In the genomic region with DNA sequence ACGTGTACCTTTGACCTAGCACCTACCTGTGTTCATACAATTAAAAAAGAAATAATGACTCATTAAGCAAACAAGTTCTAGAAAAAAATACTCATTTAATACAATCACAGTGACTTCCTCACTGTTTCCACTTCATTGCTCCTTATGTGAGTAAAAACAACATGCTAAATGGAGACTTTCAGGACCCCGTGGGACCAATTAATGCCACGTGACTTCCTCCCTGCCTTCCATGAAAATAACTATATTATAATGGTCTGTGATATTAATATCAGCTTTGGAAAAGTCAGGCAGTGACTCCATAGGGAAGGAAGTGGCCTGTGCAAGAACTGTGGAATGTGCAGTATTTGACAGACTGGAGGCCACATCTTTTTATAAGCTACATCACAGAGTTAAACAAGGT, we compare ENCODE assay signal across 17 cellular contexts.
DNase-seq lines count a peak whose midpoint lies in the region; TF ChIP-seq lines count a peak whose summit lies in the region.
"Had no signal": no experiment of that assay in that cellular context is flagged by ENCODE, and none has a peak within 500 bp of the region (broad histone marks: within the 10 kb centered on the region; RNA-seq: fewer than 3 reads in every experiment).

No MANE protein-coding gene starts in this region.

- H3K4me1 ChIP-seq in ascending aorta (peaks cover 0 to 9% of the 10 kb centered on the region in 2 donors), left ventricle myocardium inferior (peaks cover 29% of the 10 kb centered on the region), subcutaneous abdominal adipose tissue (ENCODE audit: control insufficient read depth in 5 of 5, insufficient read depth in 5 of 5, low read length in 5 of 5) (peaks cover 0 to 22% (median 4%) of the 10 kb centered on the region in 5 donors)

- H3K4me3 ChIP-seq in ascending aorta (no peak overlapping the region), left ventricle myocardium inferior (no peak overlapping the region), subcutaneous abdominal adipose tissue (ENCODE audit: low read depth in 1 of 5, low read length in 5 of 5) (no peak overlapping the region)

- H3K9ac ChIP-seq in subcutaneous abdominal adipose tissue (ENCODE audit: low read length in 5 of 5): no peak overlapping the region

- intact Hi-C loops in ascending aorta (cut with DNase I) (no loop called here), left ventricle myocardium inferior (cut with micrococcal nuclease) (no loop called here)

- H3K27ac ChIP-seq in ascending aorta (peak overlapping the region; percentile 39 to 74), left ventricle myocardium inferior (replicated peaks) (peak overlapping the region; percentile 67), subcutaneous abdominal adipose tissue (ENCODE audit: low read depth, low read length) (peak overlapping the region; percentile 70)
- H3K27ac ChIP-seq: 22Rv1 had no signal

- no peaks in the 10 kb centered on the region for H3K9me3 ChIP-seq in ascending aorta
- no peaks in the 10 kb centered on the region for H3K9me3 ChIP-seq in left ventricle myocardium inferior (replicated peaks)
- H3K9me3 ChIP-seq in subcutaneous abdominal adipose tissue (ENCODE audit: control insufficient read depth in 5 of 5, low read length in 5 of 5): peaks cover 0 to 1% (median 0%) of the 10 kb centered on the region in 5 donors

- H3K27me3 ChIP-seq in ascending aorta (no peaks in the 10 kb centered on the region), left ventricle myocardium inferior (ENCODE audit: low read depth) (no peaks in the 10 kb centered on the region), subcutaneous abdominal adipose tissue (ENCODE audit: control insufficient read depth in 5 of 5, insufficient read depth in 4 of 5, low read length in 5 of 5) (no peaks in the 10 kb centered on the region)

- peak; percentile 33 for DNase-seq in DMS153 (lab: John Stamatoyannopoulos, UW)
- DNase-seq in DMS153 treated with DMSO at 0.1 percent for 48 hours (lab: John Stamatoyannopoulos, UW; ENCODE audit: unreplicated experiment): no peak
- peak in 1 of 2 donors; percentile 77 for DNase-seq in ascending aorta (ENCODE audit: low spot score in 2 of 2)
- DNase-seq in left ventricle myocardium inferior: peak; percentile 32
- no peak for DNase-seq in HUDEP-2 (lab: John Stamatoyannopoulos, UW; ENCODE audit: unreplicated experiment in 76 of 76)
- DNase-seq in stimulated activated CD4-positive, alpha-beta T cell treated with anti-CD3 and anti-CD28 coated beads, Interleukin-12 subunit alpha, Interleukin-12 subunit beta, amount 100 ng/mL, for 4 hours: no peak
- DNase-seq in D341Med (ENCODE audit: low spot score): no peak
- DNase-seq: activated CD4-positive, alpha-beta T cell treated with anti-CD3 and anti-CD28 coated beads, Interleukin-2, amount 10 ng/mL, durations not matched to agents 7 days and 5 days; activated T-cell treated with anti-CD3 and anti-CD28 coated beads, Interleukin-2, amount 50 U/mL, for 72 hours; COR-L47; effector memory CD4-positive, alpha-beta T cell; head of caudate nucleus; NCI-H1048; NCI-H446 treated with DMSO at 0.1 percent for 48 hours; substantia nigra had no signal

- TF ChIP-seq CTCF in ascending aorta (IDR thresholded peaks at IDR 0.05): no peak
- TF ChIP-seq CTCF in left ventricle myocardium inferior (IDR thresholded peaks at IDR 0.05; ENCODE audit: borderline replicate concordance): no peak

- H3K36me3 ChIP-seq in ascending aorta (no peaks in the 10 kb centered on the region), left ventricle myocardium inferior (no peaks in the 10 kb centered on the region), subcutaneous abdominal adipose tissue (ENCODE audit: control insufficient read depth in 5 of 5, insufficient read depth in 5 of 5, low read length in 5 of 5) (no peaks in the 10 kb centered on the region)

Comparison
In these comparisons a context has a peak if more than half of its experiments do, and no peak if none do; other contexts are left out.
1. DNase-seq: peak in DMS153 (single experiment) and left ventricle myocardium inferior (single experiment); none in DMS153 treated with DMSO at 0.1 percent for 48 hours (single experiment), HUDEP-2 (0 of 76), stimulated activated CD4-positive, alpha-beta T cell treated with anti-CD3 and anti-CD28 coated beads, Interleukin-12 subunit alpha, Interleukin-12 subunit beta, amount 100 ng/mL, for 4 hours (single experiment) and D341Med (single experiment).
2. Peak in every context shown above with its lines, with median percentiles within 50 percentile points of each other: H3K27ac ChIP-seq.